Comparison of ENCODE assay signal across 2 cellular contexts in the genomic region with DNA sequence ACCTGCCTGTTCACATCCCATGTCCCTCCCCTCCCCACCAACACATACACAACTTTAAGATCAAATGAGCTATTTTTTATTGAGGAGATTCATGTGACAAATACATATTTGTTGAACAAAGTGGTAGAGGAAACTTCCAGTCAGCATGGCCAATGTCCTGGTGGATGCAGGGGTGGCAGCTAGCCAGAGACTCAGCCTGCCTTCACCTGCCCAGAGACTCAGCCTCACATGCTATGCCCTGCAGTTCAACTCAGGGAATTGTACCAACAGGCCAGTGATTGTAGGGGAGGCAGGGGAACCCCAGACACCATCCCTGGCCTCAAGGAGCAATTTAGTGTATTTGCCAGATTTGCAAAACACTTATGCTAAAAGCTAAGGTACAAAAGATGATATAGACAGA.
TF ChIP-seq lines count a peak whose summit lies in the region.

No MANE protein-coding gene starts in this region.

TF ChIP-seq in GM23338, 12 proteins besides CTCF, POLR2A, EP300 and RAD21 (continued from another document):
- TF ChIP-seq ETS1 (IDR thresholded peaks at IDR 0.05) (no peak), NANOG (IDR thresholded peaks at IDR 0.05; ENCODE audit: borderline replicate concordance) (no peak), CREB1 (CRISPR knock-in tag; IDR thresholded peaks at IDR 0.05; ENCODE audit: low read depth) (no peak)

TF ChIP-seq in HepG2, 621 proteins besides CTCF, POLR2A, EP300 and RAD21:
- no peak for TF ChIP-seq REST (IDR thresholded peaks at IDR 0.05; ENCODE audit: borderline replicate concordance in 1 of 2, low read depth in 1 of 2, low read length in 2 of 2)
- TF ChIP-seq ZNF607 (CRISPR knock-in tag; IDR thresholded peaks at IDR 0.05; ENCODE audit: borderline replicate concordance), result no peak
